8 cellular contexts compared by ENCODE assay signal in the genomic region with DNA sequence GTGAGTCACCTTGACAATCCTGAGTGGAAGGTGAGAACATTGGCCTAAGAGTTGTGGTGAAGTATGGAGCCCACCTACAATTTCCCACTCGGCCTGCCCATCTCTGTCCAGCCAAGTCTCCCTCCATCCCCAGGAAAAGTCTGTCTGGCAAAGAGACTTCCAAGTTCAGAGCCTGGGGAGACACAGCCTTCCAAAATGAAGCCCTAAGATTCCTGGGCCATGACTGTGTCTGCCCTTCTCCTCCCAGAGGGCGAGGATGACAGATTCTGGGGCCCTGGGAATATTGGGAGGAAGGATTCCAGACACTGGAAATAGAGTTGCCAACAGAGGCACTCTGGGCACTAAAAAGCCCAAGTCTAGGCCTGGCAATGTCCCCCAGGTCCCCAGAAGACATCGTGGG.
DNase-seq lines count a peak whose midpoint lies in the region; ATAC-seq and TF ChIP-seq lines count a peak whose summit lies in the region.

No MANE protein-coding gene starts in this region.

- H2AFZ ChIP-seq in mesenchymal stem cell (ENCODE audit: low read depth, low read length), result peak overlapping the region; percentile 7

- peak overlapping the region; percentile 6 to 73 for H2BK12ac ChIP-seq in mesenchymal stem cell (ENCODE audit: low read length in 2 of 2)

- peak overlapping the region; percentile 96 for H2AK5ac ChIP-seq in mesenchymal stem cell (ENCODE audit: low read length, severe bottlenecking)

- no peaks in the 10 kb centered on the region for H3K79me1 ChIP-seq in mesenchymal stem cell (replicated peaks; ENCODE audit: low read length, poor library complexity, severe bottlenecking)

- H3K14ac ChIP-seq in mesenchymal stem cell (ENCODE audit: low read length in 2 of 2), result no peak overlapping the region

- peak overlapping the region; percentile 77 for H3K9ac ChIP-seq in mesenchymal stem cell (ENCODE audit: low read length)

- no peak for TF ChIP-seq CTCF in heart right ventricle (IDR thresholded peaks at IDR 0.05)
- TF ChIP-seq CTCF in choroid plexus epithelial cell (conservative IDR thresholded peaks at IDR 0.05; ENCODE audit: low read depth, low read length), result no peak
- TF ChIP-seq CTCF in vagina (IDR thresholded peaks at IDR 0.05), result no peak

- peak overlapping the region in 8 of 10 donors; percentile 26 to 84 (median 52) for H3K27ac ChIP-seq in heart right ventricle
- peak overlapping the region; percentile 98 for H3K27ac ChIP-seq in mesenchymal stem cell (ENCODE audit: low read length, poor library complexity, severe bottlenecking)
- peak overlapping the region; percentile 83 for H3K27ac ChIP-seq in vagina

- peak overlapping the region; percentile 58 to 59 for H3K4ac ChIP-seq in mesenchymal stem cell (ENCODE audit: low read depth in 1 of 2, low read length in 2 of 2)

- peak overlapping the region; percentile 70 to 90 for H3K18ac ChIP-seq in mesenchymal stem cell (ENCODE audit: low read depth in 1 of 2, low read length in 2 of 2)

- intact Hi-C loops in heart right ventricle (cut with DNase I) (no loop called here), cardiac septum (cut with DNase I) (no loop called here), vagina (cut with DNase I) (loop anchor here (5.0 kb wide), 1 partner anchor 227 kb away; no protein-coding TSS in a partner anchor)

- H3K36me3 ChIP-seq in heart right ventricle (no peaks in the 10 kb centered on the region), mesenchymal stem cell (ENCODE audit: control insufficient read depth in 1 of 2, insufficient read depth in 2 of 2, low read depth in 1 of 2, low read length in 2 of 2) (no peaks in the 10 kb centered on the region), vagina (no peaks in the 10 kb centered on the region)

- 78 to 82% methylated on average over 3 of the region's 3 CpGs for WGBS in heart right ventricle, 2 donors
- WGBS in mesenchymal stem cell, result 9% methylated on average over 2 of the region's 3 CpGs

- peak overlapping the region; percentile 83 for H4K8ac ChIP-seq in mesenchymal stem cell (ENCODE audit: low read length)

- peak overlapping the region; percentile 18 for H4K91ac ChIP-seq in mesenchymal stem cell (ENCODE audit: low read length)

- DNase-seq in heart right ventricle (no peak), cardiac septum (ENCODE audit: low spot score) (no peak), choroid plexus epithelial cell (ENCODE audit: low read depth) (peak; percentile 71), mesenchymal stem cell (peak; percentile 89), vagina (ENCODE audit: extremely low spot score in 2 of 2) (no peak)
- DNase-seq in activated CD4-positive, alpha-beta T cell treated with anti-CD3 and anti-CD28 coated beads for 1 hour, result no peak

- TF ChIP-seq POLR2A in vagina (IDR thresholded peaks at IDR 0.05), result no peak

- H3K23ac ChIP-seq in mesenchymal stem cell (ENCODE audit: low read length in 2 of 2), result no peak overlapping the region

- ATAC-seq in heart right ventricle (peak in 4 of 8 donors; percentile 28 to 59 (median 46)), GM21528 (IDR thresholded peaks at IDR 0.05; ENCODE audit: low FRiP score, unreplicated experiment) (no peak), HG02623 (IDR thresholded peaks at IDR 0.05; ENCODE audit: unreplicated experiment) (no peak)

- H2BK120ac ChIP-seq in mesenchymal stem cell (ENCODE audit: low read depth, low read length), result peak overlapping the region; percentile 84

- peak overlapping the region; percentile 75 for H2BK5ac ChIP-seq in mesenchymal stem cell (ENCODE audit: low read depth, low read length, poor library complexity, severe bottlenecking)

- peaks cover 0 to 12% (median 0%) of the 10 kb centered on the region in 9 donors for H3K4me1 ChIP-seq in heart right ventricle
- peaks cover 27% of the 10 kb centered on the region for H3K4me1 ChIP-seq in mesenchymal stem cell (ENCODE audit: control insufficient read depth, insufficient read depth, low read depth, low read length)
- peaks cover 13% of the 10 kb centered on the region for H3K4me1 ChIP-seq in vagina

- H3K27me3 ChIP-seq in heart right ventricle, result peaks cover 0 to 6% (median 1%) of the 10 kb centered on the region in 7 donors
- no peaks in the 10 kb centered on the region for H3K27me3 ChIP-seq in mesenchymal stem cell (ENCODE audit: control insufficient read depth in 1 of 2, insufficient read depth in 1 of 2, low read length in 2 of 2)
- H3K27me3 ChIP-seq in vagina, result no peaks in the 10 kb centered on the region

- H3K9me3 ChIP-seq in heart right ventricle, result peaks cover 0 to 20% (median 13%) of the 10 kb centered on the region in 11 donors
- peaks cover 15% of the 10 kb centered on the region for H3K9me3 ChIP-seq in mesenchymal stem cell (ENCODE audit: control insufficient read depth, low read length)
- no peaks in the 10 kb centered on the region for H3K9me3 ChIP-seq in vagina

- peak overlapping the region; percentile 34 for H2BK15ac ChIP-seq in mesenchymal stem cell (ENCODE audit: low read depth, poor library complexity, severe bottlenecking)

- H3K4me2 ChIP-seq in mesenchymal stem cell (ENCODE audit: low read length, poor library complexity, severe bottlenecking), result no peak overlapping the region

- H3K4me3 ChIP-seq in heart right ventricle (no peak overlapping the region), choroid plexus epithelial cell (ENCODE audit: low read depth, low read length) (no peak overlapping the region), mesenchymal stem cell (ENCODE audit: insufficient read depth in 1 of 2, low read depth in 1 of 2, low read length in 2 of 2) (peak overlapping the region in 1 of 2 experiments; percentile 30), vagina (no peak overlapping the region)

Comparison
In these comparisons a context has a peak if more than half of its experiments do, and no peak if none do; other contexts are left out.
1. DNase-seq: peak in choroid plexus epithelial cell (single experiment) and mesenchymal stem cell (single experiment); none in heart right ventricle (0 of 2), cardiac septum (single experiment), vagina (0 of 2) and activated CD4-positive, alpha-beta T cell treated with anti-CD3 and anti-CD28 coated beads for 1 hour (single experiment).
2. Peak in every context shown above with its lines, with median percentiles within 50 percentile points of each other: H3K27ac ChIP-seq.